ENCODE assay signal across 10 cellular contexts in genomic region chr6:153167026-153167891, GRCh38. TPM values are rescaled to one million over a fixed set of nuclear protein-coding genes. Genes with fewer than 3 reads are reported as not detected.
DNase-seq lines count a peak whose midpoint lies in the region; ATAC-seq and TF ChIP-seq lines count a peak whose summit lies in the region.
"Had no signal": no experiment of that assay in that cellular context is flagged by ENCODE, and none has a peak within 500 bp of the region (broad histone marks: within the 10 kb centered on the region; RNA-seq: fewer than 3 reads in every experiment).

No MANE protein-coding gene starts in this region.

- peak overlapping the region; percentile 21 for H3K27ac Mint-ChIP-seq in mesothelial cell of epicardium
- H3K27ac Mint-ChIP-seq in activated T-helper 17 cell treated with anti-CD3 and anti-CD28 coated beads, Interleukin-2, amount 50 U/mL, for 72 hours: no peak overlapping the region
- no peak overlapping the region for H3K27ac Mint-ChIP-seq in activated CD8-positive, alpha-beta T cell treated with anti-CD3 and anti-CD28 coated beads, Interleukin-2, amount 10 ng/mL, durations not matched to agents 7 days and 5 days
- H3K27ac Mint-ChIP-seq: activated CD4-positive, alpha-beta memory T cell treated with anti-CD3 and anti-CD28 coated beads, Interleukin-2, amount 10 ng/mL, durations not matched to agents 7 days and 5 days had no signal

- POLR2A ChIA-PET in activated CD8-positive, alpha-beta T cell treated with anti-CD3 and anti-CD28 coated beads, Interleukin-2, amount 10 ng/mL, durations not matched to agents 7 days and 5 days (lab: Charles Lee): no interaction called here

- H3K4me3 Mint-ChIP-seq in mesothelial cell of epicardium: no peak overlapping the region
- H3K4me3 Mint-ChIP-seq in activated T-helper 17 cell treated with anti-CD3 and anti-CD28 coated beads, Interleukin-2, amount 50 U/mL, for 72 hours: no peak overlapping the region
- no peak overlapping the region for H3K4me3 Mint-ChIP-seq in activated CD8-positive, alpha-beta T cell treated with anti-CD3 and anti-CD28 coated beads, Interleukin-2, amount 10 ng/mL, durations not matched to agents 7 days and 5 days
- H3K4me3 Mint-ChIP-seq: activated CD4-positive, alpha-beta memory T cell treated with anti-CD3 and anti-CD28 coated beads, Interleukin-2, amount 10 ng/mL, durations not matched to agents 7 days and 5 days; brain had no signal

- no peak for TF ChIP-seq CTCF in mesothelial cell of epicardium (IDR thresholded peaks at IDR 0.05; ENCODE audit: unreplicated experiment)

- H3K27me3 Mint-ChIP-seq in mesothelial cell of epicardium (ENCODE audit: low read depth): peaks cover 12% of the 10 kb centered on the region
- H3K27me3 Mint-ChIP-seq in activated T-helper 17 cell treated with anti-CD3 and anti-CD28 coated beads, Interleukin-2, amount 50 U/mL, for 72 hours: no peaks in the 10 kb centered on the region
- no peaks in the 10 kb centered on the region for H3K27me3 Mint-ChIP-seq in activated CD8-positive, alpha-beta T cell treated with anti-CD3 and anti-CD28 coated beads, Interleukin-2, amount 10 ng/mL, durations not matched to agents 7 days and 5 days (ENCODE audit: low read depth)
- H3K27me3 Mint-ChIP-seq: activated CD4-positive, alpha-beta memory T cell treated with anti-CD3 and anti-CD28 coated beads, Interleukin-2, amount 10 ng/mL, durations not matched to agents 7 days and 5 days had no signal

- H3K36me3 Mint-ChIP-seq in mesothelial cell of epicardium: no peaks in the 10 kb centered on the region
- H3K36me3 Mint-ChIP-seq in activated T-helper 17 cell treated with anti-CD3 and anti-CD28 coated beads, Interleukin-2, amount 50 U/mL, for 72 hours (ENCODE audit: low read depth): no peaks in the 10 kb centered on the region
- H3K36me3 Mint-ChIP-seq in activated CD8-positive, alpha-beta T cell treated with anti-CD3 and anti-CD28 coated beads, Interleukin-2, amount 10 ng/mL, durations not matched to agents 7 days and 5 days (ENCODE audit: low read depth): no peaks in the 10 kb centered on the region
- H3K36me3 Mint-ChIP-seq: brain had no signal

- no peak for ATAC-seq in GM18870 (IDR thresholded peaks at IDR 0.05; ENCODE audit: unreplicated experiment)
- ATAC-seq in activated T-helper 17 cell treated with anti-CD3 and anti-CD28 coated beads, Interleukin-2, amount 50 U/mL, for 72 hours (replicated peaks): no peak
- ATAC-seq in activated CD8-positive, alpha-beta T cell treated with anti-CD3 and anti-CD28 coated beads, Interleukin-2, amount 10 ng/mL, durations not matched to agents 7 days and 5 days: no peak
- ATAC-seq in HG03439 (IDR thresholded peaks at IDR 0.05; ENCODE audit: unreplicated experiment): no peak

- H3K4me1 Mint-ChIP-seq in mesothelial cell of epicardium: peaks cover 9% of the 10 kb centered on the region
- no peaks in the 10 kb centered on the region for H3K4me1 Mint-ChIP-seq in activated T-helper 17 cell treated with anti-CD3 and anti-CD28 coated beads, Interleukin-2, amount 50 U/mL, for 72 hours
- H3K4me1 Mint-ChIP-seq in activated CD8-positive, alpha-beta T cell treated with anti-CD3 and anti-CD28 coated beads, Interleukin-2, amount 10 ng/mL, durations not matched to agents 7 days and 5 days (ENCODE audit: low read depth): no peaks in the 10 kb centered on the region
- H3K4me1 Mint-ChIP-seq: activated CD4-positive, alpha-beta memory T cell treated with anti-CD3 and anti-CD28 coated beads, Interleukin-2, amount 10 ng/mL, durations not matched to agents 7 days and 5 days had no signal

- H3K9me3 Mint-ChIP-seq in mesothelial cell of epicardium: no peaks in the 10 kb centered on the region
- peaks cover 4% of the 10 kb centered on the region for H3K9me3 Mint-ChIP-seq in activated T-helper 17 cell treated with anti-CD3 and anti-CD28 coated beads, Interleukin-2, amount 50 U/mL, for 72 hours
- no peaks in the 10 kb centered on the region for H3K9me3 Mint-ChIP-seq in activated CD8-positive, alpha-beta T cell treated with anti-CD3 and anti-CD28 coated beads, Interleukin-2, amount 10 ng/mL, durations not matched to agents 7 days and 5 days (ENCODE audit: insufficient read depth)
- H3K9me3 Mint-ChIP-seq: activated CD4-positive, alpha-beta memory T cell treated with anti-CD3 and anti-CD28 coated beads, Interleukin-2, amount 10 ng/mL, durations not matched to agents 7 days and 5 days; brain had no signal

- CTCF ChIA-PET in activated CD8-positive, alpha-beta T cell treated with anti-CD3 and anti-CD28 coated beads, Interleukin-2, amount 10 ng/mL, durations not matched to agents 7 days and 5 days (lab: Charles Lee): no interaction called here

- DNase-seq in DMS53 (lab: John Stamatoyannopoulos, UW) (peak; percentile 73), NCI-H146 treated with DMSO at 0.1 percent for 48 hours (lab: John Stamatoyannopoulos, UW; ENCODE audit: unreplicated experiment) (peak; percentile 42), dermis blood vessel endothelial cell (peak; percentile 75), mesothelial cell of epicardium (ENCODE audit: low spot score in 2 of 2, unreplicated experiment in 2 of 2) (no peak)
- DNase-seq in activated CD8-positive, alpha-beta T cell treated with anti-CD3 and anti-CD28 coated beads, Interleukin-2, amount 10 ng/mL, durations not matched to agents 7 days and 5 days: no peak
- DNase-seq: activated CD4-positive, alpha-beta memory T cell treated with anti-CD3 and anti-CD28 coated beads, Interleukin-2, amount 10 ng/mL, durations not matched to agents 7 days and 5 days had no signal

RNA-seq across cellular contexts. Expression of gene RGS17, which starts 36.2 kb away (rescaled TPM):
- total RNA-seq in dermis blood vessel endothelial cell (3.3 and 3.9 TPM in 2 replicates), mesothelial cell of epicardium (1.1 to 1.3 TPM (median 1.2 TPM) in 3 replicates)
- under 1 TPM in 1 of 2 donors, not detected in 1; 0.26 TPM for total RNA-seq in activated T-helper 17 cell treated with anti-CD3 and anti-CD28 coated beads, Interleukin-2, amount 50 U/mL, for 72 hours
- not detected for total RNA-seq in activated CD8-positive, alpha-beta T cell treated with anti-CD3 and anti-CD28 coated beads, Interleukin-2, amount 10 ng/mL, durations not matched to agents 7 days and 5 days

Comparison
In these comparisons a context has a peak if more than half of its experiments do, and no peak if none do; other contexts are left out.
1. DNase-seq: peak in DMS53 (single experiment), NCI-H146 treated with DMSO at 0.1 percent for 48 hours (single experiment) and dermis blood vessel endothelial cell (single experiment); none in mesothelial cell of epicardium (0 of 2) and activated CD8-positive, alpha-beta T cell treated with anti-CD3 and anti-CD28 coated beads, Interleukin-2, amount 10 ng/mL, durations not matched to agents 7 days and 5 days (single experiment).